Comparison of ENCODE assay signal across 14 cellular contexts in genomic region chr6:134230087-134230717, GRCh38.
A peak's percentile ranks its signal among the peaks of the same experiment; 100 is the strongest.
DNase-seq lines count a peak whose midpoint lies in the region; ATAC-seq and TF ChIP-seq lines count a peak whose summit lies in the region.
"Had no signal": no experiment of that assay in that cellular context is flagged by ENCODE, and none has a peak within 500 bp of the region (broad histone marks: within the 10 kb centered on the region; RNA-seq: fewer than 3 reads in every experiment).

No MANE protein-coding gene starts in this region.

- H3K36me3 Mint-ChIP-seq in H9 (ENCODE audit: insufficient read depth in 1 of 3, low read depth in 3 of 3) (peaks cover 0 to 4% (median 0%) of the 10 kb centered on the region in 3 experiments; a peak in 1 of 7 replicates), endothelial cell (ENCODE audit: low read depth, unreplicated experiment) (no peaks in the 10 kb centered on the region), nephron progenitor cell (ENCODE audit: low read depth) (no peaks in the 10 kb centered on the region)

- H3K36me3 ChIP-seq in brain microvascular endothelial cell (replicated peaks), result no peaks in the 10 kb centered on the region
- H3K36me3 ChIP-seq in ovary, result no peaks in the 10 kb centered on the region

- DNase-seq in H9 (no peak), NOMO-1 treated with dmso at 0.1 percent for 144 hours (lab: John Stamatoyannopoulos, UW; ENCODE audit: unreplicated experiment) (peak; percentile 78), endothelial cell (ENCODE audit: low spot score) (peak; percentile 8), nephron progenitor cell (no peak), brain microvascular endothelial cell (no peak), ovary (no peak)
- DNase-seq in activated CD4-positive, CD25-positive, alpha-beta regulatory T cell (lab: John Stamatoyannopoulos, UW), result no peak
- DNase-seq: COR-L47; islet precursor cell; NCI-H2081 treated with DMSO at 0.1 percent for 48 hours; stimulated activated CD4-positive, alpha-beta T cell treated with anti-CD3 and anti-CD28 coated beads, Interleukin-1b, Interleukin-23, amount 100 ng/mL, for 48 hours had no signal

- H3K4me1 ChIP-seq in H9 (ENCODE audit: insufficient read depth, low read length) (no peaks in the 10 kb centered on the region), ovary (ENCODE audit: insufficient read depth) (no peaks in the 10 kb centered on the region)

- no peak for ATAC-seq in HG03571 (IDR thresholded peaks at IDR 0.05; ENCODE audit: unreplicated experiment)
- ATAC-seq: activated CD4-positive, CD25-positive, alpha-beta regulatory T cell treated with anti-CD3 and anti-CD28 coated beads, Interleukin-2, amount 50 U/mL, for 24 hours; K562 had no signal

- H3K9ac ChIP-seq in H9 (ENCODE audit: extremely low read depth, insufficient read length, low read length), result no peak overlapping the region

- H3K4me3 Mint-ChIP-seq in H9 (no peak overlapping the region), endothelial cell (ENCODE audit: unreplicated experiment) (no peak overlapping the region), nephron progenitor cell (no peak overlapping the region)

- H3K27me3 ChIP-seq in H9 (ENCODE audit: insufficient read depth, low read length) (no peaks in the 10 kb centered on the region), brain microvascular endothelial cell (replicated peaks) (no peaks in the 10 kb centered on the region), ovary (no peaks in the 10 kb centered on the region)

- intact Hi-C loops in ovary (cut with DNase I), result loop anchor here in 1 of 4 donors (10.0 kb wide), 1 partner anchor 45 kb away; no protein-coding TSS in a partner anchor

- H2BK120ac ChIP-seq in H9 (ENCODE audit: low read depth, low read length, poor library complexity, severe bottlenecking), result no peak overlapping the region

- no peaks in the 10 kb centered on the region for H3K79me1 ChIP-seq in H9 (ENCODE audit: insufficient read depth, low read depth, low read length, poor library complexity, severe bottlenecking)

- TF ChIP-seq CTCF in H9 (conservative IDR thresholded peaks at IDR 0.05), result no peak
- no peak for TF ChIP-seq CTCF in endothelial cell (IDR thresholded peaks at IDR 0.05; ENCODE audit: unreplicated experiment)
- TF ChIP-seq CTCF in nephron progenitor cell (IDR thresholded peaks at IDR 0.05), result no peak
- no peak for TF ChIP-seq CTCF in brain microvascular endothelial cell (IDR thresholded peaks at IDR 0.05; ENCODE audit: low read depth, low read length, missing control alignments)
- TF ChIP-seq CTCF in ovary (IDR thresholded peaks at IDR 0.05), result no peak

- no peak overlapping the region for H3T11ph ChIP-seq in H9 (ENCODE audit: low read length)

- H3K9me3 Mint-ChIP-seq in H9, result no peaks in the 10 kb centered on the region
- no peaks in the 10 kb centered on the region for H3K9me3 Mint-ChIP-seq in endothelial cell (ENCODE audit: unreplicated experiment)
- H3K9me3 Mint-ChIP-seq in nephron progenitor cell, result no peaks in the 10 kb centered on the region

- H3K4ac ChIP-seq in H9 (ENCODE audit: low read depth, low read length), result no peak overlapping the region

- H2BK12ac ChIP-seq in H9 (ENCODE audit: insufficient read length, low read depth, low read length), result no peak overlapping the region

- H4K5ac ChIP-seq in H9 (ENCODE audit: insufficient read length, low read depth, low read length), result no peak overlapping the region

- peak overlapping the region; percentile 45 for H2BK20ac ChIP-seq in H9 (ENCODE audit: low read depth, low read length, poor library complexity, severe bottlenecking)

- no peak overlapping the region for H2BK15ac ChIP-seq in H9 (ENCODE audit: low read depth, low read length)

- H3K4me1 Mint-ChIP-seq in H9, result peaks cover 16 to 23% of the 10 kb centered on the region in 2 experiments
- H3K4me1 Mint-ChIP-seq in endothelial cell (ENCODE audit: unreplicated experiment), result peaks cover 7% of the 10 kb centered on the region
- no peaks in the 10 kb centered on the region for H3K4me1 Mint-ChIP-seq in nephron progenitor cell

- H3K9me3 ChIP-seq in H9 (ENCODE audit: control insufficient read depth, low read depth, low read length) (no peaks in the 10 kb centered on the region), ovary (no peaks in the 10 kb centered on the region)

- H3K27ac ChIP-seq in H9 (ENCODE audit: insufficient read length, low read depth, low read length), result peak overlapping the region; percentile 43
- no peak overlapping the region for H3K27ac ChIP-seq in brain microvascular endothelial cell
- H3K27ac ChIP-seq in ovary, result no peak overlapping the region

- no peak for TF ChIP-seq EP300 in ovary (IDR thresholded peaks at IDR 0.05)

- no peaks in the 10 kb centered on the region for H3K79me2 ChIP-seq in H9 (ENCODE audit: insufficient read depth, low read length)

- H2AK5ac ChIP-seq in H9 (ENCODE audit: insufficient read length, low read length), result no peak overlapping the region

- no peaks in the 10 kb centered on the region for H3K23me2 ChIP-seq in H9 (ENCODE audit: insufficient read length, low read depth, low read length, poor library complexity, severe bottlenecking)

- H4K91ac ChIP-seq in H9 (ENCODE audit: insufficient read length, low read depth, low read length), result no peak overlapping the region

- no peak overlapping the region for H2AFZ ChIP-seq in H9 (ENCODE audit: low read length)

- no peak overlapping the region for H2BK5ac ChIP-seq in H9 (ENCODE audit: insufficient read length, low read length)

- no peak overlapping the region for H3K14ac ChIP-seq in H9 (ENCODE audit: insufficient read depth, low read length)

- no peaks in the 10 kb centered on the region for H4K20me1 ChIP-seq in H9 (ENCODE audit: control insufficient read depth, insufficient read depth, insufficient read length)

- TF ChIP-seq POLR2A in ovary (IDR thresholded peaks at IDR 0.05), result no peak

- no peak overlapping the region for H3K56ac ChIP-seq in H9 (ENCODE audit: insufficient read length, low read depth, low read length)

- H3K27me3 Mint-ChIP-seq in H9 (ENCODE audit: low read depth), result no peaks in the 10 kb centered on the region; the same call in 1 of the 2 replicates
- H3K27me3 Mint-ChIP-seq in endothelial cell (ENCODE audit: unreplicated experiment), result no peaks in the 10 kb centered on the region
- peaks cover 7% of the 10 kb centered on the region for H3K27me3 Mint-ChIP-seq in nephron progenitor cell (ENCODE audit: low read depth, poor library complexity)

- H3K27ac Mint-ChIP-seq in H9 (peak overlapping the region; percentile 73 to 95 (median 95); a peak in 4 of 7 replicates), endothelial cell (ENCODE audit: unreplicated experiment) (no peak overlapping the region), nephron progenitor cell (peak overlapping the region; percentile 25)

- H3K23ac ChIP-seq in H9 (ENCODE audit: insufficient read length, low read depth, low read length), result no peak overlapping the region

- H3K4me3 ChIP-seq in brain microvascular endothelial cell (ENCODE audit: low read depth, low read length) (no peak overlapping the region), ovary (no peak overlapping the region)
- H3K4me3 ChIP-seq: K562 had no signal

- in situ Hi-C loops in brain microvascular endothelial cell (cut with HindIII; ENCODE audit: low pct_ligation_motif_present, low sequenced_read_pairs), result no loop called here

- no peak overlapping the region for H4K8ac ChIP-seq in H9 (replicated peaks; ENCODE audit: insufficient read length, low read depth, low read length)

- no peak overlapping the region for H3K4me2 ChIP-seq in H9 (ENCODE audit: insufficient read depth, insufficient read length, low read length)

- no CpG with 5 or more reads among the region's 8 CpGs for WGBS in H9 (ENCODE audit: extremely low coverage, insufficient read length, low lambda C conversion rate)
- 82 to 88% (median 86%) methylated on average over 8 of the region's 8 CpGs for WGBS in ovary, 3 donors

- H3K18ac ChIP-seq in H9 (ENCODE audit: insufficient read length, low read depth, low read length), result no peak overlapping the region

Comparison
In these comparisons a context has a peak if more than half of its experiments do, and no peak if none do; other contexts are left out.
1. DNase-seq: peak in NOMO-1 treated with dmso at 0.1 percent for 144 hours (single experiment) and endothelial cell (single experiment); none in H9 (single experiment), nephron progenitor cell (single experiment), brain microvascular endothelial cell (single experiment), activated CD4-positive, CD25-positive, alpha-beta regulatory T cell (0 of 4) and ovary (0 of 5).